In the genomic region with DNA sequence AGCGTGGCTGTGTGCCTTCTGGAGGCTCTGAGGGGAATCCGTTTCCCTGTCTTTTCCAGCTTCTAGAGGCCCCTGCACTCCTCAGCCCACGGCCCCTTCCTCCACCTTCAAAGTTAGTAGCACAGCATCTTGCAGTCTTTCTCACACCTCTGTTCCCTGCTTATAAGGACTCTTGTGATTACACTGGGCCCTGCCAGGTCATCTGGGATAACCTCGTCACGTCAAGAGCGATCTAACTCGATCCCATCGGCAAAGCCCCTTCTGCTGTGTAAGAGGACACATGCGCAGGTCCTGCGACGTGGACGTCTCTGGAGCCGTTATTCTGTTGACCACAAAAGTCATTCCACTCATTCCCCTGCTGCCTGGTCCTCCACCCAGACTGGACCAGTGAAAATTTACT, we compare ENCODE assay signal across 1 cellular context.
TF ChIP-seq lines count a peak whose summit lies in the region.

No MANE protein-coding gene starts in this region.

TF ChIP-seq in GM12878, 131 proteins besides CTCF, POLR2A, EP300 and RAD21:
- TF ChIP-seq LARP7 (IDR thresholded peaks at IDR 0.05) (no peak), NFXL1 (IDR thresholded peaks at IDR 0.05; ENCODE audit: borderline replicate concordance) (peak; percentile 45; the same call in 1 of the 2 replicates), ESRRA (IDR thresholded peaks at IDR 0.05; ENCODE audit: low read length) (no peak)
